Comparison of ENCODE assay signal across 10 cellular contexts in the genomic region with DNA sequence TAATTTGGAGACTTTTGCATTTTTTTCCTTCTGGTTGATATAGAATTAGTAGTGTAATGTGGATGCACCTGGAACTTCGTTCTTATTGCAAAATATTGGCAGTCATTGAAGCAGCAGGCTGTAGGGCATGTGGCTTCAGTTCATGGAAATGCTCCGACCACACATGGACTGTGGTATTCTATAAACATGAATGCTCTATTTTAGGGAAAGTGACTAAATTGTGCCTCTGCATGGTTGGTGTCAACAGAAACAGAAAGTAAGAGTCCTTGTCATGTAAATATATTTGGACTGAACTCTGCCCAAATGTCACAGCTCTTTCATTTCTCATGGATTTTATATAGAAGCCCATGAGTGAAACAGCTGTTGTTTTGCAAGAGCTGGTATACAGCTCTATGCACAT.
DNase-seq lines count a peak whose midpoint lies in the region; ATAC-seq and TF ChIP-seq lines count a peak whose summit lies in the region.
"Had no signal": no experiment of that assay in that cellular context is flagged by ENCODE, and none has a peak within 500 bp of the region (broad histone marks: within the 10 kb centered on the region; RNA-seq: fewer than 3 reads in every experiment).

No MANE protein-coding gene starts in this region.

- CTCF ChIA-PET in activated naive CD4-positive, alpha-beta T cell treated with anti-CD3 and anti-CD28 coated beads for 36 hours (lab: Charles Lee): interaction anchor here (0.7 kb wide), 1 partner anchor 26 kb away, joined by 3 read pairs; no protein-coding TSS in a partner anchor

- intact Hi-C loops in activated naive CD4-positive, alpha-beta T cell treated with anti-CD3 and anti-CD28 coated beads for 36 hours (cut with micrococcal nuclease): no loop called here

- no peaks in the 10 kb centered on the region for H3K9me3 Mint-ChIP-seq in type B pancreatic cell
- no peaks in the 10 kb centered on the region for H3K9me3 Mint-ChIP-seq in activated naive CD4-positive, alpha-beta T cell treated with anti-CD3 and anti-CD28 coated beads for 36 hours

- H3K27ac Mint-ChIP-seq in type B pancreatic cell: no peak overlapping the region
- no peak overlapping the region for H3K27ac Mint-ChIP-seq in activated naive CD4-positive, alpha-beta T cell treated with anti-CD3 and anti-CD28 coated beads for 36 hours

- H3K4me3 ChIP-seq in fibroblast of mammary gland (ENCODE audit: control insufficient read depth, low read depth, low read length): no peak overlapping the region

- H3K36me3 Mint-ChIP-seq in type B pancreatic cell: no peaks in the 10 kb centered on the region
- no peaks in the 10 kb centered on the region for H3K36me3 Mint-ChIP-seq in activated naive CD4-positive, alpha-beta T cell treated with anti-CD3 and anti-CD28 coated beads for 36 hours (ENCODE audit: low read depth)

- no peak overlapping the region for H3K4me3 Mint-ChIP-seq in type B pancreatic cell
- no peak overlapping the region for H3K4me3 Mint-ChIP-seq in activated naive CD4-positive, alpha-beta T cell treated with anti-CD3 and anti-CD28 coated beads for 36 hours

- H3K4me1 Mint-ChIP-seq in type B pancreatic cell (ENCODE audit: unreplicated experiment): no peaks in the 10 kb centered on the region
- H3K4me1 Mint-ChIP-seq in activated naive CD4-positive, alpha-beta T cell treated with anti-CD3 and anti-CD28 coated beads for 36 hours (ENCODE audit: low read depth): no peaks in the 10 kb centered on the region

- ATAC-seq in GM18870 (IDR thresholded peaks at IDR 0.05; ENCODE audit: unreplicated experiment): peak; percentile 98
- ATAC-seq in HG02571 (IDR thresholded peaks at IDR 0.05; ENCODE audit: unreplicated experiment): peak; percentile 94
- ATAC-seq in HG03521 (IDR thresholded peaks at IDR 0.05; ENCODE audit: unreplicated experiment): peak; percentile 70
- ATAC-seq: SK-N-SH treated with all-trans-retinoic acid at 6 μM for 48 hours had no signal

- DNase-seq in fibroblast of mammary gland (ENCODE audit: low read depth) (peak; percentile 2), type B pancreatic cell (ENCODE audit: extremely low spot score, unreplicated experiment) (no peak), ecto neural progenitor cell (ENCODE audit: low spot score) (no peak), DMS114 treated with DMSO at 0.1 percent for 48 hours (lab: John Stamatoyannopoulos, UW; ENCODE audit: unreplicated experiment) (no peak)
- no peak for DNase-seq in activated naive CD4-positive, alpha-beta T cell treated with anti-CD3 and anti-CD28 coated beads for 36 hours
- DNase-seq: NCI-H1105 had no signal

- TF ChIP-seq CTCF in fibroblast of mammary gland (conservative IDR thresholded peaks at IDR 0.05; ENCODE audit: control insufficient read depth, insufficient read depth, low read depth, low read length) (no peak), type B pancreatic cell (conservative IDR thresholded peaks at IDR 0.05) (no peak)

- no peaks in the 10 kb centered on the region for H3K27me3 Mint-ChIP-seq in type B pancreatic cell
- H3K27me3 Mint-ChIP-seq in activated naive CD4-positive, alpha-beta T cell treated with anti-CD3 and anti-CD28 coated beads for 36 hours (ENCODE audit: low read depth): no peaks in the 10 kb centered on the region
